In genomic region chr1:52520149-52520548, GRCh38 we compare ENCODE assay signal across 15 cellular contexts. TPM values are rescaled to one million over a fixed set of nuclear protein-coding genes. Genes with fewer than 3 reads are reported as not detected.
DNase-seq lines count a peak whose midpoint lies in the region; ATAC-seq and TF ChIP-seq lines count a peak whose summit lies in the region.
"Had no signal": no experiment of that assay in that cellular context is flagged by ENCODE, and none has a peak within 500 bp of the region (broad histone marks: within the 10 kb centered on the region; RNA-seq: fewer than 3 reads in every experiment).

No MANE protein-coding gene starts in this region.

- peaks cover 3 to 24% of the 10 kb centered on the region in 2 experiments; a peak in 3 of 4 replicates for H3K79me1 ChIP-seq in IMR-90 (ENCODE audit: low read depth in 1 of 2, low read length in 2 of 2)

- no peak for TF ChIP-seq POLR2A in IMR-90 (IDR thresholded peaks at IDR 0.05; ENCODE audit: low read depth, low read length)

- H3K36me3 ChIP-seq in IMR-90 (ENCODE audit: control insufficient read depth, insufficient read depth, low read length) (0 out of 2 replicates have a peak, but pooled peaks cover 4% of the 10 kb centered on the region), mucosa of descending colon (ENCODE audit: low read depth) (no peaks in the 10 kb centered on the region)
- H3K36me3 ChIP-seq: uterus had no signal

- H2AFZ ChIP-seq in IMR-90 (replicated peaks; ENCODE audit: low read length, poor library complexity), result no peak overlapping the region

- H3K4me3 ChIP-seq in GM12865 (ENCODE audit: low read depth, low read length) (no peak overlapping the region), IMR-90 (ENCODE audit: insufficient read depth, low read depth, low read length) (no peak overlapping the region), astrocyte of the spinal cord (ENCODE audit: low read depth, low read length) (no peak overlapping the region), mucosa of descending colon (no peak overlapping the region)
- H3K4me3 ChIP-seq: sigmoid colon, uterus had no signal

- no peak overlapping the region for H3K4me3 Mint-ChIP-seq in progenitor cell of endocrine pancreas (ENCODE audit: low read depth)
- H3K4me3 Mint-ChIP-seq: activated naive CD8-positive, alpha-beta T cell; immature natural killer cell; natural killer cell; WTC11 had no signal

- no peaks in the 10 kb centered on the region for H3K4me1 Mint-ChIP-seq in progenitor cell of endocrine pancreas (ENCODE audit: low read depth)

- no peaks in the 10 kb centered on the region for H3K27me3 Mint-ChIP-seq in progenitor cell of endocrine pancreas
- H3K27me3 Mint-ChIP-seq: activated naive CD8-positive, alpha-beta T cell had no signal

- in situ Hi-C loops in IMR-90 (cut with MboI; ENCODE audit: low sequenced_read_pairs) (no loop called here), astrocyte of the spinal cord (cut with HindIII; ENCODE audit: low sequenced_read_pairs) (no loop called here)

- no peak overlapping the region for H2BK15ac ChIP-seq in IMR-90 (ENCODE audit: low read depth, low read length)

- no peak overlapping the region for H4K8ac ChIP-seq in IMR-90 (ENCODE audit: low read depth in 2 of 2, low read length in 2 of 2)

- no peaks in the 10 kb centered on the region for H3K9me3 Mint-ChIP-seq in progenitor cell of endocrine pancreas (ENCODE audit: low read depth)
- H3K9me3 Mint-ChIP-seq: immature natural killer cell, natural killer cell, WTC11 had no signal

- no peak overlapping the region for H4K91ac ChIP-seq in IMR-90 (ENCODE audit: insufficient read depth, low read depth, low read length)

- H3K9me3 ChIP-seq in IMR-90 (ENCODE audit: control insufficient read depth, insufficient read depth, low read length) (no peaks in the 10 kb centered on the region), mucosa of descending colon (no peaks in the 10 kb centered on the region)
- H3K9me3 ChIP-seq: sigmoid colon, uterus had no signal

- peak; percentile 52 for DNase-seq in GM12865 (ENCODE audit: low read depth)
- DNase-seq in IMR-90, result peak; percentile 86
- peak; percentile 53 for DNase-seq in astrocyte of the spinal cord (ENCODE audit: low read depth, low spot score)
- no peak for DNase-seq in progenitor cell of endocrine pancreas (ENCODE audit: low spot score, unreplicated experiment)
- no peak for DNase-seq in ecto neural progenitor cell (ENCODE audit: low spot score)
- no peak for DNase-seq in mucosa of descending colon
- DNase-seq in retina, result no peak
- DNase-seq: immature natural killer cell, natural killer cell, NCI-H2227 treated with DMSO at 0.1 percent for 48 hours, sigmoid colon, uterus had no signal

- H3K4ac ChIP-seq in IMR-90 (ENCODE audit: low read depth, low read length), result no peak overlapping the region

- no peak overlapping the region for H2BK5ac ChIP-seq in IMR-90 (ENCODE audit: low read depth, low read length, poor library complexity, severe bottlenecking)

- peak overlapping the region; percentile 0 for H3K27ac Mint-ChIP-seq in progenitor cell of endocrine pancreas
- H3K27ac Mint-ChIP-seq: activated naive CD8-positive, alpha-beta T cell; natural killer cell; WTC11 had no signal

- intact Hi-C loops in IMR-90 (cut with micrococcal nuclease) (no loop called here), mucosa of descending colon (cut with DNase I, micrococcal nuclease) (no loop called here)

- H3K36me3 Mint-ChIP-seq in progenitor cell of endocrine pancreas (ENCODE audit: insufficient read depth), result peaks cover 6% of the 10 kb centered on the region

- no peak overlapping the region for H2AK5ac ChIP-seq in IMR-90 (ENCODE audit: low read depth, low read length)

- H3K4me1 ChIP-seq in IMR-90 (ENCODE audit: control insufficient read depth, insufficient read depth, low read length) (peaks cover 6% of the 10 kb centered on the region), mucosa of descending colon (ENCODE audit: low read depth) (no peaks in the 10 kb centered on the region)
- H3K4me1 ChIP-seq: sigmoid colon, uterus had no signal

- H2BK120ac ChIP-seq in IMR-90 (ENCODE audit: low read depth, low read length), result no peak overlapping the region

- H2BK20ac ChIP-seq in IMR-90 (ENCODE audit: low read depth, low read length), result no peak overlapping the region

- H3K9ac ChIP-seq in IMR-90 (ENCODE audit: low read depth, low read length), result no peak overlapping the region

- peak overlapping the region; percentile 40 for H3K18ac ChIP-seq in IMR-90 (ENCODE audit: low read depth, low read length)

- no peaks in the 10 kb centered on the region for H3K9me1 ChIP-seq in IMR-90 (ENCODE audit: insufficient read depth, low read length)

- WGBS in IMR-90 (ENCODE audit: extremely low coverage in 2 of 2, insufficient read length in 1 of 2), 2 experiments, result no CpG with 5 or more reads among the region's 2 CpGs

- dilution Hi-C loops in IMR-90 (cut with HindIII; ENCODE audit: low sequenced_read_pairs, unreplicated experiment), result no loop called here

- BruUV-seq in IMR-90 (replicated peaks; lab: Mats Ljungman, UMichigan), result no TSS peak

- no peak overlapping the region for H3K56ac ChIP-seq in IMR-90 (ENCODE audit: extremely low read depth, insufficient read depth, low read length)

- ATAC-seq in IMR-90 (ENCODE audit: low read depth) (peak; percentile 76), mucosa of descending colon (no peak)
- ATAC-seq: natural killer cell, Right ventricle myocardium inferior, WTC11 had no signal

- TF ChIP-seq RAD21 in IMR-90 (IDR thresholded peaks at IDR 0.05; ENCODE audit: low read length), result no peak

- H3K27me3 ChIP-seq in IMR-90 (ENCODE audit: control insufficient read depth, insufficient read depth, low read length), result no peaks in the 10 kb centered on the region
- H3K27me3 ChIP-seq: sigmoid colon, uterus had no signal

- no peak overlapping the region for H3K14ac ChIP-seq in IMR-90 (replicated peaks; ENCODE audit: low read depth, low read length)

- H2AK9ac ChIP-seq in IMR-90 (replicated peaks; ENCODE audit: low read depth, low read length, poor library complexity), result no peak overlapping the region

- CTCF ChIA-PET in IMR-90 (lab: Yijun Ruan, JAX), result interaction anchor here (0.6 kb wide), 1 partner anchor 34 kb away, joined by 3 read pairs; no protein-coding TSS in a partner anchor

- POLR2A ChIA-PET in IMR-90 (lab: Charles Lee; ENCODE audit: unreplicated experiment), result no interaction called here

- peak overlapping the region; percentile 45 for H3K4me2 ChIP-seq in IMR-90 (ENCODE audit: low read depth, low read length)

- H4K5ac ChIP-seq in IMR-90 (ENCODE audit: low read depth, low read length), result peak overlapping the region; percentile 59; the same call in 1 of the 2 replicates

- no peak for TF ChIP-seq CTCF in GM12865 (IDR thresholded peaks at IDR 0.05; ENCODE audit: insufficient read depth, low read depth, low read length, missing control alignments)
- TF ChIP-seq CTCF in IMR-90 (conservative IDR thresholded peaks at IDR 0.05; ENCODE audit: low read depth, low read length), result no peak
- TF ChIP-seq CTCF in astrocyte of the spinal cord (IDR thresholded peaks at IDR 0.05; ENCODE audit: low read depth, low read length), result no peak
- TF ChIP-seq CTCF in progenitor cell of endocrine pancreas (IDR thresholded peaks at IDR 0.05; ENCODE audit: unreplicated experiment), result no peak
- TF ChIP-seq CTCF in mucosa of descending colon (IDR thresholded peaks at IDR 0.05), result no peak

- H3K27ac ChIP-seq in IMR-90 (ENCODE audit: insufficient read depth, low read length), result no peak overlapping the region
- H3K27ac ChIP-seq: sigmoid colon, uterus had no signal

- no peak overlapping the region for H3K23ac ChIP-seq in IMR-90 (ENCODE audit: low read depth, low read length)

- H4K20me1 ChIP-seq in IMR-90 (ENCODE audit: insufficient read depth, low read length), result peaks cover 10% of the 10 kb centered on the region

TF ChIP-seq in IMR-90, 13 proteins besides CTCF, POLR2A, EP300 and RAD21:
- TF ChIP-seq MAFK (IDR thresholded peaks at IDR 0.05; ENCODE audit: low read depth, low read length), result peak; percentile 41; the same call in 1 of the 2 replicates
- TF ChIP-seq CEBPB (IDR thresholded peaks at IDR 0.05; ENCODE audit: low read depth, low read length), result peak; percentile 52; the same call in 1 of the 2 replicates
- no peak for TF ChIP-seq RCOR1 (IDR thresholded peaks at IDR 0.05; ENCODE audit: insufficient replicate concordance, low read length)
TF ChIP-seq in IMR-90: peak in this region for 2.

RNA-seq across cellular contexts. Expression of gene TUT4, which starts 32.7 kb away (rescaled TPM):
- 10.9 and 28.6 TPM in 2 replicates for total RNA-seq in IMR-90 (2012; rRNA removed)
- polyA plus RNA-seq in IMR-90 (2012; rRNA removed), result 40.0 and 42.7 TPM in 2 replicates
- 4.6 and 8.0 TPM in 2 replicates for polyA plus RNA-seq in IMR-90 (2012; cell fraction: cytosol; rRNA removed)
- polyA plus RNA-seq in IMR-90 (2012; cell fraction: nucleus; rRNA removed; ENCODE audit: low replicate concordance), result 94.9 and 117 TPM in 2 replicates
- total RNA-seq in progenitor cell of endocrine pancreas, result 130 and 139 TPM in 2 replicates
- total RNA-seq in mucosa of descending colon, result 10 to 100 TPM; 17.9 to 51.7 (median 20.8) TPM

Comparison
In these comparisons a context has a peak if more than half of its experiments do, and no peak if none do; other contexts are left out.
1. DNase-seq: peak in GM12865 (single experiment), IMR-90 (single experiment) and astrocyte of the spinal cord (single experiment); none in progenitor cell of endocrine pancreas (single experiment), ecto neural progenitor cell (single experiment), mucosa of descending colon (0 of 3) and retina (single experiment).